26 cellular contexts compared by ENCODE assay signal in the genomic region with DNA sequence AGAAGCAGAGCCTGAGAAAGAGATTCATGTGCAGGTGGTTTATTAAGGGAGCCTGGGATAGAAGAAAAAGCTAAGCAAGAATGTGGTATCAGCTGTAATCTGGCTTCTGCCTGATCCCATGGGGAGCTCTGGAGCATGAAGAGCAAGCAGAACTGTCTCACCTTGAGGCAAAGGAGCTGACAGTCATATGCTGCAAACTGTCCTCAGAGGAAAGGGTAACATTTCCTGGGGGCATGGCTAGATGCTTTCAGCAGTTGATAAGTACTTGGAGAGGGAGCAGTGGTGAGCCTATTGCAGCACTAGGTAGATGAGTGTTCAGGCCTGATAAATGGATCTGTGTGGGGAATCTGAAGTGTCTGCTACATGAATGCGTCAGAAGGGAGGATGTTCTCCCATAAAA.
"Had no signal": no experiment of that assay in that cellular context is flagged by ENCODE, and none has a peak within 500 bp of the region (broad histone marks: within the 10 kb centered on the region; RNA-seq: fewer than 3 reads in every experiment).

No MANE protein-coding gene starts in this region.

- DNase-seq: activated CD4-positive, CD25-positive, alpha-beta regulatory T cell treated with anti-CD3 and anti-CD28 coated beads, Interleukin-2, amount 50 U/mL, for 72 hours; activated gamma-delta T cell treated with Interleukin-2 at 50 U/mL for 16 hours; activated T-cell treated with anti-CD3 and anti-CD28 coated beads, Interleukin-2, amount 50 U/mL, for 1 hour; aorta; central memory CD4-positive, alpha-beta T cell; effector memory CD4-positive, alpha-beta T cell; gastrocnemius medialis; head of caudate nucleus; hypothalamus; left colon; mesenchymal stem cell; naive B cell; retina; sigmoid colon; stimulated activated CD4-positive, alpha-beta T cell treated with anti-CD3 and anti-CD28 coated beads, Interleukin-15, amount 100 ng/mL, for 24 hours; stimulated activated CD4-positive, alpha-beta T cell treated with anti-CD3 and anti-CD28 coated beads, Interleukin-2, amount 100 ng/mL, for 48 hours; stimulated activated CD8-positive, alpha-beta memory T cell treated with anti-CD3 and anti-CD28 coated beads, Interleukin-4, amount 100 ng/mL, for 48 hours; stimulated activated naive CD4-positive, alpha-beta T cell; T1000; testis; trophoblast cell had no signal

- H3K4me1 ChIP-seq: esophagus muscularis mucosa, gastrocnemius medialis, sigmoid colon, testis, vagina had no signal

- H3K36me3 ChIP-seq: esophagus muscularis mucosa, gastrocnemius medialis, sigmoid colon, vagina had no signal

- H3K4me3 ChIP-seq: esophagus muscularis mucosa, gastrocnemius medialis, sigmoid colon, smooth muscle cell, testis, vagina had no signal

- H3K9me3 ChIP-seq: esophagus muscularis mucosa, gastrocnemius medialis, sigmoid colon, testis, vagina had no signal

- H3K27ac ChIP-seq: esophagus muscularis mucosa, gastrocnemius medialis, sigmoid colon, testis, vagina, VCaP had no signal

- ATAC-seq: gastrocnemius medialis, left colon had no signal

- FAIRE-seq: endothelial cell of umbilical vein had no signal

- H3K27me3 ChIP-seq: esophagus muscularis mucosa, gastrocnemius medialis, sigmoid colon, testis, vagina had no signal

- H3K4me2 ChIP-seq: smooth muscle cell had no signal
